ENCODE assay signal across 19 cellular contexts in genomic region chr10:71589617-71590551, GRCh38.
A peak's percentile ranks its signal among the peaks of the same experiment; 100 is the strongest.
DNase-seq lines count a peak whose midpoint lies in the region; ATAC-seq, FAIRE-seq and TF ChIP-seq lines count a peak whose summit lies in the region.
"Had no signal": no experiment of that assay in that cellular context is flagged by ENCODE, and none has a peak within 500 bp of the region (broad histone marks: within the 10 kb centered on the region; RNA-seq: fewer than 3 reads in every experiment).

No MANE protein-coding gene starts in this region.

- H3K27ac ChIP-seq in RWPE2 (ENCODE audit: poor library complexity, severe bottlenecking) (no peak overlapping the region), liver (ENCODE audit: low read depth in 1 of 2, low read length in 2 of 2) (peak overlapping the region; percentile 50 to 76)
- H3K27ac ChIP-seq: gastrocnemius medialis, transverse colon had no signal

- H3K9ac ChIP-seq in liver (ENCODE audit: low read depth in 1 of 2, low read length in 2 of 2): no peak overlapping the region

- H3K4me1 ChIP-seq in RWPE2 (ENCODE audit: insufficient read depth, poor library complexity, severe bottlenecking) (no peaks in the 10 kb centered on the region), liver (ENCODE audit: control insufficient read depth in 4 of 4, insufficient read depth in 4 of 4, low read length in 3 of 4) (peaks cover 11 to 26% (median 16%) of the 10 kb centered on the region in 4 donors)
- H3K4me1 ChIP-seq: gastrocnemius medialis, transverse colon had no signal

- H3K36me3 ChIP-seq in RWPE2 (ENCODE audit: low read depth) (no peaks in the 10 kb centered on the region), liver (ENCODE audit: control insufficient read depth in 4 of 4, insufficient read depth in 3 of 4, low read depth in 1 of 4, low read length in 3 of 4) (no peaks in the 10 kb centered on the region)
- H3K36me3 ChIP-seq: gastrocnemius medialis, spleen, transverse colon had no signal

- ATAC-seq in RWPE2 (ENCODE audit: low read depth): peak; percentile 19; the same call in 2 of the 3 replicates
- ATAC-seq: gastrocnemius medialis; left ventricle myocardium superior; stimulated activated effector memory CD8-positive, alpha-beta T cell treated with anti-CD3 and anti-CD28 coated beads, Interleukin-12 subunit alpha, Interleukin-12 subunit beta, amount 100 ng/mL, for 72 hours had no signal

- WGBS in liver: 44% methylated on average over 14 of the region's 14 CpGs

- peak; percentile 20 for DNase-seq in DMS153 (lab: John Stamatoyannopoulos, UW)
- peak; percentile 80 for DNase-seq in LNCaP clone FGC (ENCODE audit: low read depth)
- no peak for DNase-seq in RWPE2 (ENCODE audit: low spot score)
- no peak for DNase-seq in GM19239 (ENCODE audit: insufficient read length, low spot score)
- no peak for DNase-seq in activated T-cell treated with anti-CD3 and anti-CD28 coated beads, Interleukin-2, amount 50 U/mL, for 1 hour
- no peak for DNase-seq in AG20443 (ENCODE audit: low spot score)
- no peak for DNase-seq in NCI-H1105 (lab: John Stamatoyannopoulos, UW)
- DNase-seq: activated CD4-positive, CD25-positive, alpha-beta regulatory T cell treated with anti-CD3 and anti-CD28 coated beads, Interleukin-2, amount 50 U/mL, for 72 hours; activated naive CD4-positive, alpha-beta T cell; DND-41; gastrocnemius medialis; left ventricle myocardium superior; naive B cell; NCI-H146; NCI-H82; spleen; transverse colon had no signal

- H3K9me3 ChIP-seq in RWPE2 (ENCODE audit: severe bottlenecking): no peaks in the 10 kb centered on the region
- H3K9me3 ChIP-seq in liver (ENCODE audit: control insufficient read depth in 4 of 4, low read length in 3 of 4): no peaks in the 10 kb centered on the region
- H3K9me3 ChIP-seq: gastrocnemius medialis, spleen, transverse colon had no signal

- H3K27me3 ChIP-seq in RWPE2 (ENCODE audit: insufficient read depth, poor library complexity, severe bottlenecking) (no peaks in the 10 kb centered on the region), liver (ENCODE audit: control insufficient read depth in 4 of 4, insufficient read depth in 4 of 4, low read length in 3 of 4) (no peaks in the 10 kb centered on the region)
- H3K27me3 ChIP-seq: gastrocnemius medialis had no signal

- TF ChIP-seq CTCF in LNCaP clone FGC (IDR thresholded peaks at IDR 0.05; ENCODE audit: control insufficient read depth, extremely low read depth, insufficient read depth) (no peak), RWPE2 (IDR thresholded peaks at IDR 0.05; ENCODE audit: poor library complexity, severe bottlenecking) (no peak), liver (IDR thresholded peaks at IDR 0.05; ENCODE audit: low read depth, low read length, missing input control) (no peak)

- H3K4me3 ChIP-seq in LNCaP clone FGC (ENCODE audit: low read depth, low read length): no peak overlapping the region
- H3K4me3 ChIP-seq in RWPE2 (ENCODE audit: severe bottlenecking): no peak overlapping the region
- H3K4me3 ChIP-seq in liver (ENCODE audit: low read depth in 1 of 3, low read length in 3 of 3): no peak overlapping the region
- H3K4me3 ChIP-seq: gastrocnemius medialis, spleen, transverse colon had no signal

- peak; percentile 45 to 51 for TF ChIP-seq RAD21 in liver (IDR thresholded peaks at IDR 0.05)

- no peak for FAIRE-seq in GM19239 (lab: Jason Lieb, UNC)

TF ChIP-seq in liver, 16 proteins besides CTCF, POLR2A, EP300 and RAD21:
- TF ChIP-seq FOXA2 (IDR thresholded peaks at IDR 0.05) (peak; percentile 25), SP1 (IDR thresholded peaks at IDR 0.05) (peak; percentile 82), ZBTB33 (IDR thresholded peaks at IDR 0.05) (peak; percentile 69), ATF3 (IDR thresholded peaks at IDR 0.05) (no peak), JUND (IDR thresholded peaks at IDR 0.05) (peak in 1 of 2 donors; percentile 77), MAX (IDR thresholded peaks at IDR 0.05) (peak; percentile 97), RXRA (IDR thresholded peaks at IDR 0.05) (peak; percentile 65 to 95), NR2F2 (IDR thresholded peaks at IDR 0.05) (no peak), HNF4G (IDR thresholded peaks at IDR 0.05) (no peak), FOXA1 (IDR thresholded peaks at IDR 0.05) (no peak), YY1 (IDR thresholded peaks at IDR 0.05) (peak; percentile 85), GABPA (IDR thresholded peaks at IDR 0.05 in 1 of 2, conservative IDR thresholded peaks at IDR 0.05 in 1 of 2) (peak in 1 of 2 donors; percentile 48), EGR1 (IDR thresholded peaks at IDR 0.05; ENCODE audit: low read depth in 2 of 2) (peak in 1 of 2 donors; percentile 84), TAF1 (conservative IDR thresholded peaks at IDR 0.05) (no peak), HNF4A (conservative IDR thresholded peaks at IDR 0.05) (peak; percentile 64 to 89)
- TF ChIP-seq, protein P1, sequence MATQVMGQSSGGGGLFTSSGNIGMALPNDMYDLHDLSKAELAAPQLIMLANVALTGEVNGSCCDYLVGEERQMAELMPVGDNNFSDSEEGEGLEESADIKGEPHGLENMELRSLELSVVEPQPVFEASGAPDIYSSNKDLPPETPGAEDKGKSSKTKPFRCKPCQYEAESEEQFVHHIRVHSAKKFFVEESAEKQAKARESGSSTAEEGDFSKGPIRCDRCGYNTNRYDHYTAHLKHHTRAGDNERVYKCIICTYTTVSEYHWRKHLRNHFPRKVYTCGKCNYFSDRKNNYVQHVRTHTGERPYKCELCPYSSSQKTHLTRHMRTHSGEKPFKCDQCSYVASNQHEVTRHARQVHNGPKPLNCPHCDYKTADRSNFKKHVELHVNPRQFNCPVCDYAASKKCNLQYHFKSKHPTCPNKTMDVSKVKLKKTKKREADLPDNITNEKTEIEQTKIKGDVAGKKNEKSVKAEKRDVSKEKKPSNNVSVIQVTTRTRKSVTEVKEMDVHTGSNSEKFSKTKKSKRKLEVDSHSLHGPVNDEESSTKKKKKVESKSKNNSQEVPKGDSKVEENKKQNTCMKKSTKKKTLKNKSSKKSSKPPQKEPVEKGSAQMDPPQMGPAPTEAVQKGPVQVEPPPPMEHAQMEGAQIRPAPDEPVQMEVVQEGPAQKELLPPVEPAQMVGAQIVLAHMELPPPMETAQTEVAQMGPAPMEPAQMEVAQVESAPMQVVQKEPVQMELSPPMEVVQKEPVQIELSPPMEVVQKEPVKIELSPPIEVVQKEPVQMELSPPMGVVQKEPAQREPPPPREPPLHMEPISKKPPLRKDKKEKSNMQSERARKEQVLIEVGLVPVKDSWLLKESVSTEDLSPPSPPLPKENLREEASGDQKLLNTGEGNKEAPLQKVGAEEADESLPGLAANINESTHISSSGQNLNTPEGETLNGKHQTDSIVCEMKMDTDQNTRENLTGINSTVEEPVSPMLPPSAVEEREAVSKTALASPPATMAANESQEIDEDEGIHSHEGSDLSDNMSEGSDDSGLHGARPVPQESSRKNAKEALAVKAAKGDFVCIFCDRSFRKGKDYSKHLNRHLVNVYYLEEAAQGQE (IDR thresholded peaks at IDR 0.05): peak; percentile 68

Comparison
In these comparisons a context has a peak if more than half of its experiments do, and no peak if none do; other contexts are left out.
1. DNase-seq: peak in DMS153 (single experiment) and LNCaP clone FGC (single experiment); none in RWPE2 (single experiment), GM19239 (single experiment), activated T-cell treated with anti-CD3 and anti-CD28 coated beads, Interleukin-2, amount 50 U/mL, for 1 hour (single experiment), AG20443 (single experiment) and NCI-H1105 (single experiment).